In the genomic region with DNA sequence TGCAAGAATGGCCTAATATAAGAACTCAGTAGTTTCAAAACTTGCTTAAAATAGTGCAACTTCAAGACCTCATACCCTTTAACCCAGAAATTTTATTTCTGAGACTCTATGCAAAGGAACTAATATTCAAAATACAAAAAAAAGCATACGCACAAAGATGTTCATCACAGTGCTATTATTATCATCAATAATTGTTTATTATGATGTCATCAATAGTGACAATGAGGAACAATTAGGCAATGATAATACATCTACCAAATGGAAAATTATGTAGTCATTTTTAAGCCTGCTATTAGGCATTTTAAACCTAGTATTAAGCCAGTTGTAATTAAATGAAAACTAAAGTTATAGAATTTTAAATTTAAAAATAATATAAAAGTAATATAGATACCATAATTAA, we compare ENCODE assay signal across 18 cellular contexts. TPM values are rescaled to one million over a fixed set of nuclear protein-coding genes. Genes with fewer than 3 reads are reported as not detected.
A peak's percentile ranks its signal among the peaks of the same experiment; 100 is the strongest.
DNase-seq lines count a peak whose midpoint lies in the region; ATAC-seq, FAIRE-seq and TF ChIP-seq lines count a peak whose summit lies in the region.
"Had no signal": no experiment of that assay in that cellular context is flagged by ENCODE, and none has a peak within 500 bp of the region (broad histone marks: within the 10 kb centered on the region; RNA-seq: fewer than 3 reads in every experiment).

No MANE protein-coding gene starts in this region.

- TF ChIP-seq POLR2A in GM12878 (IDR thresholded peaks at IDR 0.05; ENCODE audit: low read depth, low read length) (no peak), Peyer's patch (IDR thresholded peaks at IDR 0.05) (no peak)

- in situ Hi-C loops in GM12878 (cut with MboI), result no loop called here

- peaks cover 40% of the 10 kb centered on the region for H3K4me1 Mint-ChIP-seq in glutamatergic neuron (ENCODE audit: low read depth, unreplicated experiment)

- H3K27ac Mint-ChIP-seq in glutamatergic neuron (ENCODE audit: unreplicated experiment), result no peak overlapping the region
- H3K27ac Mint-ChIP-seq: B cell; CD8-positive, alpha-beta T cell had no signal

- no TSS peak for BruUV-seq in GM12878 (replicated peaks; lab: Mats Ljungman, UMichigan)

- H3K36me3 ChIP-seq in MM.1S (replicated peaks; ENCODE audit: insufficient read depth, low read length), result no peaks in the 10 kb centered on the region
- H3K36me3 ChIP-seq in GM12878 (ENCODE audit: control insufficient read depth in 2 of 2, insufficient read depth in 2 of 2, low read length in 1 of 2), result no peaks in the 10 kb centered on the region
- H3K36me3 ChIP-seq in thoracic aorta, result no peaks in the 10 kb centered on the region
- H3K36me3 ChIP-seq in Peyer's patch, result no peaks in the 10 kb centered on the region
- H3K36me3 ChIP-seq: BLaER1 treated with 17β-estradiol and CSF1 and Interleukin-3, amounts not matched to agents 10 nM and 100 nM had no signal

- no peak for ATAC-seq in GM12878
- ATAC-seq in thoracic aorta (ENCODE audit: insufficient number of reproducible peaks, low FRiP score, low read depth), result no peak
- ATAC-seq: CD8-positive, alpha-beta T cell; HCT116 had no signal

- peak overlapping the region; percentile 48 for H3K4me3 Mint-ChIP-seq in glutamatergic neuron (ENCODE audit: unreplicated experiment)
- H3K4me3 Mint-ChIP-seq: B cell; CD8-positive, alpha-beta T cell had no signal

- DNase-seq in MM.1S, result no peak
- DNase-seq in GM12878 (ENCODE audit: low read depth, low spot score), result no peak
- no peak for DNase-seq in glutamatergic neuron
- DNase-seq in thoracic aorta (ENCODE audit: low spot score), result no peak
- DNase-seq in A172 (ENCODE audit: low spot score), result no peak
- no peak for DNase-seq in Peyer's patch
- DNase-seq in NCI-H1105 (lab: John Stamatoyannopoulos, UW), result no peak
- DNase-seq: Calu3; CD8-positive, alpha-beta T cell; DMS79 treated with DMSO at 0.1 percent for 48 hours; GF-D8; GOT3; H7; KBM-7 had no signal

- RAD21 ChIA-PET in GM12878 (lab: Charles Lee; ENCODE audit: unreplicated experiment), result no interaction called here

- CTCF ChIA-PET in GM12878 (lab: Yijun Ruan, JAX), result no interaction called here

- intact Hi-C loops in GM12878 (cut with micrococcal nuclease; ENCODE audit: unreplicated experiment), result no loop called here

- WGBS in GM12878 (ENCODE audit: insufficient coverage, insufficient replicate concordance, low lambda C conversion rate, missing lambda C conversion rate), result 41% methylated on average over 1 of the region's 1 CpG

- no peak for TF ChIP-seq RAD21 in GM12878 (IDR thresholded peaks at IDR 0.05; ENCODE audit: insufficient read depth, low read depth, low read length)

- H2AFZ ChIP-seq in MM.1S (ENCODE audit: low read length) (no peak overlapping the region), GM12878 (ENCODE audit: control insufficient read depth, low read depth, low read length) (no peak overlapping the region)

- H3F3A ChIP-seq in MM.1S (ENCODE audit: insufficient read depth, low read length), result no peaks in the 10 kb centered on the region

- H3K9me2 ChIP-seq in MM.1S (replicated peaks; ENCODE audit: insufficient read depth, low read length), result no peaks in the 10 kb centered on the region

- peaks cover 10% of the 10 kb centered on the region for H3K36me3 Mint-ChIP-seq in glutamatergic neuron (ENCODE audit: unreplicated experiment)
- H3K36me3 Mint-ChIP-seq: CD8-positive, alpha-beta T cell had no signal

- H3K27me3 ChIP-seq in MM.1S (replicated peaks; ENCODE audit: insufficient read depth, low read length), result no peaks in the 10 kb centered on the region
- no peaks in the 10 kb centered on the region; a peak in 2 of 4 replicates for H3K27me3 ChIP-seq in GM12878 (replicated peaks in 1 of 2; ENCODE audit: control insufficient read depth in 2 of 2, insufficient read depth in 2 of 2, low read length in 1 of 2)
- no peaks in the 10 kb centered on the region for H3K27me3 ChIP-seq in thoracic aorta (replicated peaks; ENCODE audit: insufficient read depth)
- H3K27me3 ChIP-seq in Peyer's patch, result no peaks in the 10 kb centered on the region
- H3K27me3 ChIP-seq: BLaER1 treated with 17β-estradiol and CSF1 and Interleukin-3, amounts not matched to agents 10 nM and 100 nM had no signal

- FAIRE-seq in GM12878 (lab: Jason Lieb, UNC), result no peak

- peaks cover 5% of the 10 kb centered on the region for H3K27me3 Mint-ChIP-seq in glutamatergic neuron (ENCODE audit: unreplicated experiment)

- H4K20me1 ChIP-seq in MM.1S (ENCODE audit: insufficient read depth, low read length) (no peaks in the 10 kb centered on the region), GM12878 (ENCODE audit: control insufficient read depth, insufficient read depth) (no peaks in the 10 kb centered on the region)
- H4K20me1 ChIP-seq: BLaER1 treated with 17β-estradiol and CSF1 and Interleukin-3, amounts not matched to agents 10 nM and 100 nM had no signal

- H3K4me2 ChIP-seq in MM.1S (ENCODE audit: low read depth, low read length) (peak overlapping the region; percentile 41; the same call in 1 of the 2 replicates), GM12878 (ENCODE audit: control insufficient read depth, insufficient read depth) (no peak overlapping the region)
- H3K4me2 ChIP-seq: BLaER1 treated with 17β-estradiol and CSF1 and Interleukin-3, amounts not matched to agents 10 nM and 100 nM had no signal

- peaks cover 9% of the 10 kb centered on the region for H3K9me3 Mint-ChIP-seq in glutamatergic neuron (ENCODE audit: unreplicated experiment)
- H3K9me3 Mint-ChIP-seq: CD8-positive, alpha-beta T cell had no signal

- H3K9me3 ChIP-seq in MM.1S (replicated peaks; ENCODE audit: insufficient read depth, low read length) (no peaks in the 10 kb centered on the region), GM12878 (replicated peaks; ENCODE audit: control insufficient read depth, insufficient read depth, low read length) (no peaks in the 10 kb centered on the region), thoracic aorta (no peaks in the 10 kb centered on the region), Peyer's patch (no peaks in the 10 kb centered on the region)

- H3K27ac ChIP-seq in MM.1S (ENCODE audit: low read length), result no peak overlapping the region
- no peak overlapping the region for H3K27ac ChIP-seq in GM12878 (ENCODE audit: control insufficient read depth, insufficient read depth)
- no peak overlapping the region for H3K27ac ChIP-seq in thoracic aorta
- H3K27ac ChIP-seq in Peyer's patch, result no peak overlapping the region
- H3K27ac ChIP-seq: BLaER1 treated with 17β-estradiol and CSF1 and Interleukin-3, amounts not matched to agents 10 nM and 100 nM; HL-60 had no signal

- no peak for TF ChIP-seq EP300 in GM12878 (IDR thresholded peaks at IDR 0.05; ENCODE audit: borderline replicate concordance in 1 of 2, control insufficient read depth in 1 of 2, low read depth in 2 of 2, low read length in 2 of 2)

- H3K9ac ChIP-seq in MM.1S (ENCODE audit: low read length) (no peak overlapping the region), GM12878 (ENCODE audit: control insufficient read depth, insufficient read depth, low read length) (no peak overlapping the region)
- H3K9ac ChIP-seq: BLaER1 treated with 17β-estradiol and CSF1 and Interleukin-3, amounts not matched to agents 10 nM and 100 nM had no signal

- POLR2A ChIA-PET in GM12878 (lab: Charles Lee), result no interaction called here

- no peak overlapping the region for H3K4me3 ChIP-seq in MM.1S (ENCODE audit: low read length)
- H3K4me3 ChIP-seq in GM12878, result no peak overlapping the region
- H3K4me3 ChIP-seq in thoracic aorta, result peak overlapping the region; percentile 10
- no peak overlapping the region for H3K4me3 ChIP-seq in Peyer's patch
- H3K4me3 ChIP-seq: BLaER1 treated with 17β-estradiol and CSF1 and Interleukin-3, amounts not matched to agents 10 nM and 100 nM had no signal

- SMC1A ChIA-PET in GM12878 (lab: Charles Lee; ENCODE audit: uncharacterized antibody, unreplicated experiment), result no interaction called here

- H3K79me2 ChIP-seq in MM.1S (ENCODE audit: low read length) (peaks cover 43% of the 10 kb centered on the region), GM12878 (ENCODE audit: control insufficient read depth, insufficient read depth, low read length) (no peaks in the 10 kb centered on the region)

- H3K4me1 ChIP-seq in MM.1S (ENCODE audit: low read length) (peaks cover 30% of the 10 kb centered on the region; the same call in 1 of the 2 replicates), GM12878 (ENCODE audit: control insufficient read depth, insufficient read depth, low read length) (no peaks in the 10 kb centered on the region), thoracic aorta (ENCODE audit: control insufficient read depth in 1 of 2, low read depth in 2 of 2) (peaks cover 12 to 44% of the 10 kb centered on the region in 2 donors), Peyer's patch (peaks cover 0 to 13% (median 2%) of the 10 kb centered on the region in 4 donors)
- H3K4me1 ChIP-seq: BLaER1 treated with 17β-estradiol and CSF1 and Interleukin-3, amounts not matched to agents 10 nM and 100 nM had no signal

- TF ChIP-seq CTCF in MM.1S (IDR thresholded peaks at IDR 0.05; ENCODE audit: low read length), result no peak
- no peak for TF ChIP-seq CTCF in GM12878 (IDR thresholded peaks at IDR 0.05 in 2 of 3, conservative IDR thresholded peaks at IDR 0.05 in 1 of 3; ENCODE audit: control insufficient read depth in 2 of 3, extremely low read depth in 1 of 3, insufficient read depth in 1 of 3, low read depth in 3 of 3, low read length in 3 of 3)
- no peak for TF ChIP-seq CTCF in glutamatergic neuron (IDR thresholded peaks at IDR 0.05; ENCODE audit: partially characterized antibody, unreplicated experiment)
- TF ChIP-seq CTCF in thoracic aorta (IDR thresholded peaks at IDR 0.05), result no peak
- no peak for TF ChIP-seq CTCF in Peyer's patch (IDR thresholded peaks at IDR 0.05)

RNA-seq across cellular contexts. Expression of gene TTLL7, which starts 3.3 kb away (rescaled TPM):
- total RNA-seq in GM12878 (2013; cell fraction: nucleolus; rRNA removed), result not detected in 2 replicates
- total RNA-seq in GM12878 (2014; rRNA removed) (0.65 and 0.90 TPM in 2 replicates), GM12878 (2014; rRNA removed; fragmentation: Illumina TruSeq; extraction: Trizol) (0.72 and 0.83 TPM in 2 replicates), GM12878 (2021) (0.72 and 1.4 TPM in 2 replicates), glutamatergic neuron (ENCODE audit: unreplicated experiment) (123 TPM), thoracic aorta (10 to 100 TPM; 66.1 to 71.4 TPM), Peyer's patch (10 to 100 TPM in 1 of 4 donors, 1 to 10 TPM in 3; 1.2 to 16.5 (median 4.1) TPM)
- polyA plus RNA-seq in GM12878 (2011; ENCODE audit: low read depth), result 0.20 TPM
- polyA plus RNA-seq in GM12878 (2011; rRNA removed) (0.03 TPM in 1 of 2 replicates, not detected in the other), GM12878 (2014; fragmentation: Illumina TruSeq; extraction: Trizol) (0.65 and 2.2 TPM in 2 replicates), GM12878 (2014; fragmentation: Nextera tagmentation; extraction: Ambion mirVana) (under 1 TPM; 0.15 to 0.43 TPM), GM12878 (2014; rRNA removed) (0.29 and 0.33 TPM in 2 replicates), GM12878 (2016; fragmentation: Nextera tagmentation; extraction: Ambion mirVana) (1 to 10 TPM in 1 of 2 experiments, under 1 TPM in 1; 0.58 to 1.3 TPM)
- polyA plus RNA-seq in GM12878 (2011; cell fraction: cytosol; rRNA removed), result not detected in 2 replicates
- not detected in 2 replicates for polyA plus RNA-seq in GM12878 (2011; cell fraction: nucleus; rRNA removed)
- polyA plus RNA-seq in GM12878 (2012), result 0.58 and 0.63 TPM in 2 replicates
- not detected in 2 replicates for polyA minus RNA-seq in GM12878 (2011; rRNA and poly(A)+ RNA removed)
- polyA minus RNA-seq in GM12878 (2011; cell fraction: cytosol; rRNA and poly(A)+ RNA removed), result not detected in 2 replicates
- not detected in 2 replicates for polyA minus RNA-seq in GM12878 (2011; cell fraction: nucleus; rRNA and poly(A)+ RNA removed)
- 6.3 and 17.2 TPM in 2 replicates for total RNA-seq in A172 (2014; rRNA removed; shearing (Covaris generic))
- total RNA-seq: B cell; CD8-positive, alpha-beta T cell had no signal
